In the genomic region with DNA sequence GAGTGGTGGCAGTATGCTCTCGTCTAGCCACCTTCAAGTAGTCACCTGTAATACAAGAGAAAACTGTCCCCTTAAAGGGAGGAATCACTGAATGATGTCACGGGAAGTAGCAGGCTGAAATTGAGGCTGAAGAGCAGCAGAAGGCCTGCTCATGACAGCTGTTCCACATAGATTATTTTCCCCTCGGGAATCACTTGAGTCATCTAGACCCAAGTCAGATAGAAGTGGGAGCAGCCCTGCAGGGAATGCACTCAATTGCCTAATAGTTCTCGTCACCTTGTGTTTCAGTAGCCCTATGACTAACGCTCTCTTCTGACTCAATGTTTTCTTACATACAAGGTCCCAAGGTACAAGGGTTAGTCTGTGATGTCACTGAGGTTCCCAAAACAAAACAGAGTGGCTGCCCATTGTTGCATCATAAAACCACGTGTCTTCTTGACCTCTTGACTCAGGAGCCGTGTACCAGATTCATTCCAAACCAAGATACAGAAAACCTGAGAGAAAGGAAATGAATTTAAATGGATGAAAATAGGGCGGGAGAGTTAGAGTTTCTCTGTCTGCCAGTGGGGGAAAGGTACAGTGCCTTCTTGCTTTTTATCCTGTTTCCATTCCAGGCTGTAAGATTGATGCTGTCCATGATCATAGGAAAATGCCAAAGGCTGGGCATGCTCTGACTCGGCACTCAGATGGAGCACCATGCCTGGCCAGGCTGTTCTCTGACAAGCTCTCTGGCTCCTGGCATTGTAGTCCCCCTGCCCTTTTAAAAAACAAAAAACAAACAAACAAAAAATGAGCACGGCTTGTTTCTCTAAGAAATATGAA, we compare ENCODE assay signal across 2 cellular contexts.
A peak's percentile ranks its signal among the peaks of the same experiment; 100 is the strongest.
TF ChIP-seq lines count a peak whose summit lies in the region.

No MANE protein-coding gene starts in this region.

TF ChIP-seq in GM12878, 131 proteins besides CTCF, POLR2A, EP300 and RAD21 (continued from another document):
- no peak for TF ChIP-seq PBX3 (IDR thresholded peaks at IDR 0.05; ENCODE audit: insufficient replicate concordance, low read depth, low read length)
TF ChIP-seq in GM12878: peak in this region for 0.

TF ChIP-seq in HepG2, 621 proteins besides CTCF, POLR2A, EP300 and RAD21 (continued from another document and continues in another):
- TF ChIP-seq, protein P1, sequence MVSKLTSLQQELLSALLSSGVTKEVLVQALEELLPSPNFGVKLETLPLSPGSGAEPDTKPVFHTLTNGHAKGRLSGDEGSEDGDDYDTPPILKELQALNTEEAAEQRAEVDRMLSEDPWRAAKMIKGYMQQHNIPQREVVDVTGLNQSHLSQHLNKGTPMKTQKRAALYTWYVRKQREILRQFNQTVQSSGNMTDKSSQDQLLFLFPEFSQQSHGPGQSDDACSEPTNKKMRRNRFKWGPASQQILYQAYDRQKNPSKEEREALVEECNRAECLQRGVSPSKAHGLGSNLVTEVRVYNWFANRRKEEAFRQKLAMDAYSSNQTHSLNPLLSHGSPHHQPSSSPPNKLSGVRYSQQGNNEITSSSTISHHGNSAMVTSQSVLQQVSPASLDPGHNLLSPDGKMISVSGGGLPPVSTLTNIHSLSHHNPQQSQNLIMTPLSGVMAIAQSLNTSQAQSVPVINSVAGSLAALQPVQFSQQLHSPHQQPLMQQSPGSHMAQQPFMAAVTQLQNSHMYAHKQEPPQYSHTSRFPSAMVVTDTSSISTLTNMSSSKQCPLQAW (CRISPR knock-in tag; IDR thresholded peaks at IDR 0.05) = peak; percentile 36; the same call in 1 of the 2 replicates
- TF ChIP-seq POGK (CRISPR knock-in tag; conservative IDR thresholded peaks at IDR 0.05) (0 out of 2 replicates have a peak, but pooled peaks have one; percentile 25), HNF4G (IDR thresholded peaks at IDR 0.05; ENCODE audit: borderline replicate concordance, low read depth, low read length) (peak; percentile 75; the same call in 1 of the 2 replicates), HNF4G (CRISPR knock-in tag; IDR thresholded peaks at IDR 0.05; ENCODE audit: borderline replicate concordance, low read depth) (peak; percentile 32; the same call in 1 of the 2 replicates), SOX13 (IDR thresholded peaks at IDR 0.05) (peak; percentile 22; the same call in 1 of the 2 replicates), SOX13 (CRISPR knock-in tag; conservative IDR thresholded peaks at IDR 0.05 in 1 of 2, IDR thresholded peaks at IDR 0.05 in 1 of 2) (peak in 1 of 2 experiments; percentile 67; a peak in 1 of 4 replicates), MED1 (CRISPR knock-in tag; IDR thresholded peaks at IDR 0.05) (peak; percentile 52; the same call in 1 of the 2 replicates), ZKSCAN8 (CRISPR knock-in tag; IDR thresholded peaks at IDR 0.05; ENCODE audit: borderline replicate concordance) (peak; percentile 47; the same call in 1 of the 2 replicates), ATF7 (IDR thresholded peaks at IDR 0.05) (peak; percentile 91), ATF7 (CRISPR knock-in tag; IDR thresholded peaks at IDR 0.05) (no peak), SOX5 (CRISPR knock-in tag; IDR thresholded peaks at IDR 0.05; ENCODE audit: borderline replicate concordance) (peak; percentile 72; the same call in 1 of the 2 replicates)
- TF ChIP-seq, protein P2, sequence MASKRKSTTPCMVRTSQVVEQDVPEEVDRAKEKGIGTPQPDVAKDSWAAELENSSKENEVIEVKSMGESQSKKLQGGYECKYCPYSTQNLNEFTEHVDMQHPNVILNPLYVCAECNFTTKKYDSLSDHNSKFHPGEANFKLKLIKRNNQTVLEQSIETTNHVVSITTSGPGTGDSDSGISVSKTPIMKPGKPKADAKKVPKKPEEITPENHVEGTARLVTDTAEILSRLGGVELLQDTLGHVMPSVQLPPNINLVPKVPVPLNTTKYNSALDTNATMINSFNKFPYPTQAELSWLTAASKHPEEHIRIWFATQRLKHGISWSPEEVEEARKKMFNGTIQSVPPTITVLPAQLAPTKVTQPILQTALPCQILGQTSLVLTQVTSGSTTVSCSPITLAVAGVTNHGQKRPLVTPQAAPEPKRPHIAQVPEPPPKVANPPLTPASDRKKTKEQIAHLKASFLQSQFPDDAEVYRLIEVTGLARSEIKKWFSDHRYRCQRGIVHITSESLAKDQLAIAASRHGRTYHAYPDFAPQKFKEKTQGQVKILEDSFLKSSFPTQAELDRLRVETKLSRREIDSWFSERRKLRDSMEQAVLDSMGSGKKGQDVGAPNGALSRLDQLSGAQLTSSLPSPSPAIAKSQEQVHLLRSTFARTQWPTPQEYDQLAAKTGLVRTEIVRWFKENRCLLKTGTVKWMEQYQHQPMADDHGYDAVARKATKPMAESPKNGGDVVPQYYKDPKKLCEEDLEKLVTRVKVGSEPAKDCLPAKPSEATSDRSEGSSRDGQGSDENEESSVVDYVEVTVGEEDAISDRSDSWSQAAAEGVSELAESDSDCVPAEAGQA (IDR thresholded peaks at IDR 0.05; ENCODE audit: low read depth) = peak; percentile 85
- TF ChIP-seq, protein P2 (CRISPR knock-in tag; IDR thresholded peaks at IDR 0.05; ENCODE audit: borderline replicate concordance) = no peak
- TF ChIP-seq, protein P3, sequence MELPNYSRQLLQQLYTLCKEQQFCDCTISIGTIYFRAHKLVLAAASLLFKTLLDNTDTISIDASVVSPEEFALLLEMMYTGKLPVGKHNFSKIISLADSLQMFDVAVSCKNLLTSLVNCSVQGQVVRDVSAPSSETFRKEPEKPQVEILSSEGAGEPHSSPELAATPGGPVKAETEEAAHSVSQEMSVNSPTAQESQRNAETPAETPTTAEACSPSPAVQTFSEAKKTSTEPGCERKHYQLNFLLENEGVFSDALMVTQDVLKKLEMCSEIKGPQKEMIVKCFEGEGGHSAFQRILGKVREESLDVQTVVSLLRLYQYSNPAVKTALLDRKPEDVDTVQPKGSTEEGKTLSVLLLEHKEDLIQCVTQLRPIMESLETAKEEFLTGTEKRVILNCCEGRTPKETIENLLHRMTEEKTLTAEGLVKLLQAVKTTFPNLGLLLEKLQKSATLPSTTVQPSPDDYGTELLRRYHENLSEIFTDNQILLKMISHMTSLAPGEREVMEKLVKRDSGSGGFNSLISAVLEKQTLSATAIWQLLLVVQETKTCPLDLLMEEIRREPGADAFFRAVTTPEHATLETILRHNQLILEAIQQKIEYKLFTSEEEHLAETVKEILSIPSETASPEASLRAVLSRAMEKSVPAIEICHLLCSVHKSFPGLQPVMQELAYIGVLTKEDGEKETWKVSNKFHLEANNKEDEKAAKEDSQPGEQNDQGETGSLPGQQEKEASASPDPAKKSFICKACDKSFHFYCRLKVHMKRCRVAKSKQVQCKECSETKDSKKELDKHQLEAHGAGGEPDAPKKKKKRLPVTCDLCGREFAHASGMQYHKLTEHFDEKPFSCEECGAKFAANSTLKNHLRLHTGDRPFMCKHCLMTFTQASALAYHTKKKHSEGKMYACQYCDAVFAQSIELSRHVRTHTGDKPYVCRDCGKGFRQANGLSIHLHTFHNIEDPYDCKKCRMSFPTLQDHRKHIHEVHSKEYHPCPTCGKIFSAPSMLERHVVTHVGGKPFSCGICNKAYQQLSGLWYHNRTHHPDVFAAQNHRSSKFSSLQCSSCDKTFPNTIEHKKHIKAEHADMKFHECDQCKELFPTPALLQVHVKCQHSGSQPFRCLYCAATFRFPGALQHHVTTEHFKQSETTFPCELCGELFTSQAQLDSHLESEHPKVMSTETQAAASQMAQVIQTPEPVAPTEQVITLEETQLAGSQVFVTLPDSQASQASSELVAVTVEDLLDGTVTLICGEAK (IDR thresholded peaks at IDR 0.05) = no peak
- TF ChIP-seq, protein P3 (CRISPR knock-in tag; IDR thresholded peaks at IDR 0.05) = no peak
- TF ChIP-seq, protein P4, sequence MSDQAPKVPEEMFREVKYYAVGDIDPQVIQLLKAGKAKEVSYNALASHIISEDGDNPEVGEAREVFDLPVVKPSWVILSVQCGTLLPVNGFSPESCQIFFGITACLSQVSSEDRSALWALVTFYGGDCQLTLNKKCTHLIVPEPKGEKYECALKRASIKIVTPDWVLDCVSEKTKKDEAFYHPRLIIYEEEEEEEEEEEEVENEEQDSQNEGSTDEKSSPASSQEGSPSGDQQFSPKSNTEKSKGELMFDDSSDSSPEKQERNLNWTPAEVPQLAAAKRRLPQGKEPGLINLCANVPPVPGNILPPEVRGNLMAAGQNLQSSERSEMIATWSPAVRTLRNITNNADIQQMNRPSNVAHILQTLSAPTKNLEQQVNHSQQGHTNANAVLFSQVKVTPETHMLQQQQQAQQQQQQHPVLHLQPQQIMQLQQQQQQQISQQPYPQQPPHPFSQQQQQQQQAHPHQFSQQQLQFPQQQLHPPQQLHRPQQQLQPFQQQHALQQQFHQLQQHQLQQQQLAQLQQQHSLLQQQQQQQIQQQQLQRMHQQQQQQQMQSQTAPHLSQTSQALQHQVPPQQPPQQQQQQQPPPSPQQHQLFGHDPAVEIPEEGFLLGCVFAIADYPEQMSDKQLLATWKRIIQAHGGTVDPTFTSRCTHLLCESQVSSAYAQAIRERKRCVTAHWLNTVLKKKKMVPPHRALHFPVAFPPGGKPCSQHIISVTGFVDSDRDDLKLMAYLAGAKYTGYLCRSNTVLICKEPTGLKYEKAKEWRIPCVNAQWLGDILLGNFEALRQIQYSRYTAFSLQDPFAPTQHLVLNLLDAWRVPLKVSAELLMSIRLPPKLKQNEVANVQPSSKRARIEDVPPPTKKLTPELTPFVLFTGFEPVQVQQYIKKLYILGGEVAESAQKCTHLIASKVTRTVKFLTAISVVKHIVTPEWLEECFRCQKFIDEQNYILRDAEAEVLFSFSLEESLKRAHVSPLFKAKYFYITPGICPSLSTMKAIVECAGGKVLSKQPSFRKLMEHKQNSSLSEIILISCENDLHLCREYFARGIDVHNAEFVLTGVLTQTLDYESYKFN (CRISPR knock-in tag; conservative IDR thresholded peaks at IDR 0.05) = 0 out of 2 replicates have a peak, but pooled peaks have one; percentile 42
- TF ChIP-seq, protein P5, sequence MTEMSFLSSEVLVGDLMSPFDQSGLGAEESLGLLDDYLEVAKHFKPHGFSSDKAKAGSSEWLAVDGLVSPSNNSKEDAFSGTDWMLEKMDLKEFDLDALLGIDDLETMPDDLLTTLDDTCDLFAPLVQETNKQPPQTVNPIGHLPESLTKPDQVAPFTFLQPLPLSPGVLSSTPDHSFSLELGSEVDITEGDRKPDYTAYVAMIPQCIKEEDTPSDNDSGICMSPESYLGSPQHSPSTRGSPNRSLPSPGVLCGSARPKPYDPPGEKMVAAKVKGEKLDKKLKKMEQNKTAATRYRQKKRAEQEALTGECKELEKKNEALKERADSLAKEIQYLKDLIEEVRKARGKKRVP (CRISPR knock-in tag; IDR thresholded peaks at IDR 0.05) = peak in 1 of 2 experiments; percentile 98; a peak in 2 of 4 replicates
